Comparison of ENCODE assay signal across 8 cellular contexts in the genomic region with DNA sequence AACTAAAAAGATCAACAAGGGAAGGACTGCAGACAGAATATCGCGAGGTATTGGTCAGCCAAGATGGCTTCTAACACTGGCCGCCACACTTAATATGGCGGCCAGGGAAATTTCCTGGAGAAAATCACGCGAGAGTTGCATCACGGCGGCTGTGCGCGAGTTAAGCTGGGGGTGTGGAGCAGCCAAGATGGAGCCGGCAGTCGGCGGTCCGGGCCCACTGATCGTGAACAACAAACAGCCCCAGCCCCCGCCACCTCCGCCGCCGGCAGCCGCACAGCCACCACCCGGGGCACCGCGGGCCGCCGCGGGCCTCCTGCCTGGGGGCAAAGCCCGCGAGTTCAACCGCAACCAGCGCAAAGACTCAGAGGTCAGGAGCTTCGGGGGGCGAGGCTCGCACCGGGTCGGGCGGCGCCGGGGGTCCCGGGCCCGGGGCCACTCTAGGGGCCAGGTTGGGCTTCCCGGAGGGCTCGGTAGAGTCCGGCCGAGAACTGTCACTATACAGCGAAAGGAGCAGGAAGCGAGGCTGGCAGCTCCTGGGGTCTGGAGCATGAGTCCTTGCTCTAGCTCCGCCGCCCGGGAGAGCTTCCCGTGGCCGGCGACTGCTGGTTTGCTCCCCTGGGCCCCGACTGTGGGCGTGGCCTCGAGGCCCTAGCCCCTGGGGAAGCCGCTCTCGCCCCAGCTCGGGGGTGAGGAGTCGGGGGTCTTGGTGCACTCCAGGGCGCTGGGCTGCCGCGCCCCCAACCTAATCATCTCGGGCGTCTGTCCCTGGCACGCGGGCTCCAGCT. TPM values are rescaled to one million over a fixed set of nuclear protein-coding genes. Genes with fewer than 3 reads are reported as not detected.
DNase-seq lines count a peak whose midpoint lies in the region; ATAC-seq and TF ChIP-seq lines count a peak whose summit lies in the region.

A gene with protein sequence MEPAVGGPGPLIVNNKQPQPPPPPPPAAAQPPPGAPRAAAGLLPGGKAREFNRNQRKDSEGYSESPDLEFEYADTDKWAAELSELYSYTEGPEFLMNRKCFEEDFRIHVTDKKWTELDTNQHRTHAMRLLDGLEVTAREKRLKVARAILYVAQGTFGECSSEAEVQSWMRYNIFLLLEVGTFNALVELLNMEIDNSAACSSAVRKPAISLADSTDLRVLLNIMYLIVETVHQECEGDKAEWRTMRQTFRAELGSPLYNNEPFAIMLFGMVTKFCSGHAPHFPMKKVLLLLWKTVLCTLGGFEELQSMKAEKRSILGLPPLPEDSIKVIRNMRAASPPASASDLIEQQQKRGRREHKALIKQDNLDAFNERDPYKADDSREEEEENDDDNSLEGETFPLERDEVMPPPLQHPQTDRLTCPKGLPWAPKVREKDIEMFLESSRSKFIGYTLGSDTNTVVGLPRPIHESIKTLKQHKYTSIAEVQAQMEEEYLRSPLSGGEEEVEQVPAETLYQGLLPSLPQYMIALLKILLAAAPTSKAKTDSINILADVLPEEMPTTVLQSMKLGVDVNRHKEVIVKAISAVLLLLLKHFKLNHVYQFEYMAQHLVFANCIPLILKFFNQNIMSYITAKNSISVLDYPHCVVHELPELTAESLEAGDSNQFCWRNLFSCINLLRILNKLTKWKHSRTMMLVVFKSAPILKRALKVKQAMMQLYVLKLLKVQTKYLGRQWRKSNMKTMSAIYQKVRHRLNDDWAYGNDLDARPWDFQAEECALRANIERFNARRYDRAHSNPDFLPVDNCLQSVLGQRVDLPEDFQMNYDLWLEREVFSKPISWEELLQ (plus strand): TSS at position 174 of the 785 bp plus-strand sequence. CDS start 14 bp downstream, at position 188.

- H3K36me3 ChIP-seq in BLaER1 treated with 17β-estradiol and CSF1 and Interleukin-3, amounts not matched to agents 10 nM and 100 nM, result peaks cover 27 to 39% (median 31%) of the 10 kb centered on the region in 11 experiments
- peaks cover 0 to 17% (median 17%) of the 10 kb centered on the region in 4 donors for H3K36me3 ChIP-seq in liver (ENCODE audit: control insufficient read depth in 4 of 4, insufficient read depth in 3 of 4, low read depth in 1 of 4, low read length in 3 of 4)

- peak within 1 kb of the TSS; percentile 86 to 98 (median 95) for H3K4me2 ChIP-seq in BLaER1 treated with 17β-estradiol and CSF1 and Interleukin-3, amounts not matched to agents 10 nM and 100 nM

- DNase-seq in NCI-H748 treated with DMSO at 0.1 percent for 48 hours (lab: John Stamatoyannopoulos, UW), result peak; percentile 89
- peak; percentile 82 to 90 for DNase-seq in activated CD4-positive, alpha-beta T cell treated with anti-CD3 and anti-CD28 coated beads, Interleukin-2, amount 50 U/mL, for 24 hours (ENCODE audit: low read depth in 1 of 2, low spot score in 1 of 2)
- peak; percentile 96 to 97 for DNase-seq in dermis microvascular lymphatic vessel endothelial cell (ENCODE audit: low read depth in 2 of 2)
- DNase-seq in stimulated activated CD4-positive, alpha-beta T cell treated with anti-CD3 and anti-CD28 coated beads, Interleukin-4, amount 100 ng/mL, for 24 hours, result peak; percentile 92

- H3K4me1 ChIP-seq in BLaER1 treated with 17β-estradiol and CSF1 and Interleukin-3, amounts not matched to agents 10 nM and 100 nM, result peaks cover 29 to 53% (median 41%) of the 10 kb centered on the region in 10 experiments
- peaks cover 5 to 26% (median 17%) of the 10 kb centered on the region in 4 donors for H3K4me1 ChIP-seq in liver (ENCODE audit: control insufficient read depth in 4 of 4, insufficient read depth in 4 of 4, low read length in 3 of 4)

- WGBS in liver, result under 1% methylated on average over 66 of the region's 66 CpGs

- peak within 1 kb of the TSS; percentile 84 to 98 (median 90) for H3K4me3 ChIP-seq in BLaER1 treated with 17β-estradiol and CSF1 and Interleukin-3, amounts not matched to agents 10 nM and 100 nM
- H3K4me3 ChIP-seq in liver (ENCODE audit: low read depth in 1 of 3, low read length in 3 of 3), result peak within 1 kb of the TSS; percentile 85 to 97 (median 90)

- peak within 1 kb of the TSS; percentile 84 to 96 (median 92) for H3K27ac ChIP-seq in BLaER1 treated with 17β-estradiol and CSF1 and Interleukin-3, amounts not matched to agents 10 nM and 100 nM
- H3K27ac ChIP-seq in liver (ENCODE audit: low read depth in 1 of 2, low read length in 2 of 2), result peak within 1 kb of the TSS; percentile 76 to 78

- H3K27me3 ChIP-seq in BLaER1 treated with 17β-estradiol and CSF1 and Interleukin-3, amounts not matched to agents 10 nM and 100 nM, result no peaks in the 10 kb centered on the region
- H3K27me3 ChIP-seq in liver (ENCODE audit: control insufficient read depth in 4 of 4, insufficient read depth in 4 of 4, low read length in 3 of 4), result no peaks in the 10 kb centered on the region

- H4K20me1 ChIP-seq in BLaER1 treated with 17β-estradiol and CSF1 and Interleukin-3, amounts not matched to agents 10 nM and 100 nM, result peaks cover 0 to 46% (median 32%) of the 10 kb centered on the region in 11 experiments; a peak in 17 of 22 replicates

- H3K9me3 ChIP-seq in BLaER1 treated with 17β-estradiol and CSF1 and Interleukin-3, amounts not matched to agents 10 nM and 100 nM (replicated peaks in 1 of 11), result no peaks in the 10 kb centered on the region
- H3K9me3 ChIP-seq in liver (ENCODE audit: control insufficient read depth in 4 of 4, low read length in 3 of 4), result no peaks in the 10 kb centered on the region

- TF ChIP-seq RAD21 in liver (IDR thresholded peaks at IDR 0.05), result no peak

- peak within 1 kb of the TSS; percentile 93 to 98 (median 95) for H3K9ac ChIP-seq in BLaER1 treated with 17β-estradiol and CSF1 and Interleukin-3, amounts not matched to agents 10 nM and 100 nM
- H3K9ac ChIP-seq in liver (ENCODE audit: low read depth in 1 of 2, low read length in 2 of 2), result peak within 1 kb of the TSS; percentile 65 to 88

- ATAC-seq in GM19351 (IDR thresholded peaks at IDR 0.05; ENCODE audit: unreplicated experiment), result peak; percentile 92
- ATAC-seq in HG03521 (IDR thresholded peaks at IDR 0.05; ENCODE audit: unreplicated experiment), result peak; percentile 82

- TF ChIP-seq CTCF in liver (IDR thresholded peaks at IDR 0.05; ENCODE audit: low read depth, low read length, missing input control), result no peak

TF ChIP-seq in liver, 16 proteins besides CTCF, POLR2A, EP300 and RAD21 (continues in another document):
- TF ChIP-seq, protein P1, sequence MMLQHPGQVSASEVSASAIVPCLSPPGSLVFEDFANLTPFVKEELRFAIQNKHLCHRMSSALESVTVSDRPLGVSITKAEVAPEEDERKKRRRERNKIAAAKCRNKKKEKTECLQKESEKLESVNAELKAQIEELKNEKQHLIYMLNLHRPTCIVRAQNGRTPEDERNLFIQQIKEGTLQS (IDR thresholded peaks at IDR 0.05), result peak; percentile 96
- TF ChIP-seq, protein P2, sequence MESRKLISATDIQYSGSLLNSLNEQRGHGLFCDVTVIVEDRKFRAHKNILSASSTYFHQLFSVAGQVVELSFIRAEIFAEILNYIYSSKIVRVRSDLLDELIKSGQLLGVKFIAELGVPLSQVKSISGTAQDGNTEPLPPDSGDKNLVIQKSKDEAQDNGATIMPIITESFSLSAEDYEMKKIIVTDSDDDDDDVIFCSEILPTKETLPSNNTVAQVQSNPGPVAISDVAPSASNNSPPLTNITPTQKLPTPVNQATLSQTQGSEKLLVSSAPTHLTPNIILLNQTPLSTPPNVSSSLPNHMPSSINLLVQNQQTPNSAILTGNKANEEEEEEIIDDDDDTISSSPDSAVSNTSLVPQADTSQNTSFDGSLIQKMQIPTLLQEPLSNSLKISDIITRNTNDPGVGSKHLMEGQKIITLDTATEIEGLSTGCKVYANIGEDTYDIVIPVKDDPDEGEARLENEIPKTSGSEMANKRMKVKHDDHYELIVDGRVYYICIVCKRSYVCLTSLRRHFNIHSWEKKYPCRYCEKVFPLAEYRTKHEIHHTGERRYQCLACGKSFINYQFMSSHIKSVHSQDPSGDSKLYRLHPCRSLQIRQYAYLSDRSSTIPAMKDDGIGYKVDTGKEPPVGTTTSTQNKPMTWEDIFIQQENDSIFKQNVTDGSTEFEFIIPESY (IDR thresholded peaks at IDR 0.05), result peak; percentile 99
- peak in 1 of 2 donors; percentile 35 for TF ChIP-seq RXRA (IDR thresholded peaks at IDR 0.05)
- TF ChIP-seq FOXA1 (IDR thresholded peaks at IDR 0.05), result peak; percentile 79
- peak in 1 of 2 donors; percentile 44 for TF ChIP-seq EGR1 (IDR thresholded peaks at IDR 0.05; ENCODE audit: low read depth in 2 of 2)
- TF ChIP-seq, protein P3, sequence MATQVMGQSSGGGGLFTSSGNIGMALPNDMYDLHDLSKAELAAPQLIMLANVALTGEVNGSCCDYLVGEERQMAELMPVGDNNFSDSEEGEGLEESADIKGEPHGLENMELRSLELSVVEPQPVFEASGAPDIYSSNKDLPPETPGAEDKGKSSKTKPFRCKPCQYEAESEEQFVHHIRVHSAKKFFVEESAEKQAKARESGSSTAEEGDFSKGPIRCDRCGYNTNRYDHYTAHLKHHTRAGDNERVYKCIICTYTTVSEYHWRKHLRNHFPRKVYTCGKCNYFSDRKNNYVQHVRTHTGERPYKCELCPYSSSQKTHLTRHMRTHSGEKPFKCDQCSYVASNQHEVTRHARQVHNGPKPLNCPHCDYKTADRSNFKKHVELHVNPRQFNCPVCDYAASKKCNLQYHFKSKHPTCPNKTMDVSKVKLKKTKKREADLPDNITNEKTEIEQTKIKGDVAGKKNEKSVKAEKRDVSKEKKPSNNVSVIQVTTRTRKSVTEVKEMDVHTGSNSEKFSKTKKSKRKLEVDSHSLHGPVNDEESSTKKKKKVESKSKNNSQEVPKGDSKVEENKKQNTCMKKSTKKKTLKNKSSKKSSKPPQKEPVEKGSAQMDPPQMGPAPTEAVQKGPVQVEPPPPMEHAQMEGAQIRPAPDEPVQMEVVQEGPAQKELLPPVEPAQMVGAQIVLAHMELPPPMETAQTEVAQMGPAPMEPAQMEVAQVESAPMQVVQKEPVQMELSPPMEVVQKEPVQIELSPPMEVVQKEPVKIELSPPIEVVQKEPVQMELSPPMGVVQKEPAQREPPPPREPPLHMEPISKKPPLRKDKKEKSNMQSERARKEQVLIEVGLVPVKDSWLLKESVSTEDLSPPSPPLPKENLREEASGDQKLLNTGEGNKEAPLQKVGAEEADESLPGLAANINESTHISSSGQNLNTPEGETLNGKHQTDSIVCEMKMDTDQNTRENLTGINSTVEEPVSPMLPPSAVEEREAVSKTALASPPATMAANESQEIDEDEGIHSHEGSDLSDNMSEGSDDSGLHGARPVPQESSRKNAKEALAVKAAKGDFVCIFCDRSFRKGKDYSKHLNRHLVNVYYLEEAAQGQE (IDR thresholded peaks at IDR 0.05), result peak; percentile 29
- TF ChIP-seq GABPA (IDR thresholded peaks at IDR 0.05 in 1 of 2, conservative IDR thresholded peaks at IDR 0.05 in 1 of 2), result peak in 1 of 2 donors; percentile 78
- no peak for TF ChIP-seq HNF4G (IDR thresholded peaks at IDR 0.05)
- no peak for TF ChIP-seq TAF1 (conservative IDR thresholded peaks at IDR 0.05)
- TF ChIP-seq YY1 (IDR thresholded peaks at IDR 0.05), result peak; percentile 100
- peak; percentile 17 for TF ChIP-seq NR2F2 (IDR thresholded peaks at IDR 0.05)
- peak; percentile 35 to 58 for TF ChIP-seq JUND (IDR thresholded peaks at IDR 0.05)
- TF ChIP-seq FOXA2 (IDR thresholded peaks at IDR 0.05), result peak; percentile 84

RNA-seq across cellular contexts. Expression of the gene that starts here (rescaled TPM):
- total RNA-seq in dermis microvascular lymphatic vessel endothelial cell (31.1 and 46.3 TPM in 2 replicates), liver (10 to 100 TPM; 20.5 to 22.8 TPM)
- polyA plus RNA-seq in liver, result 1 to 10 TPM; 5.8 to 6.0 TPM

Comparison
In these comparisons a context has a peak if more than half of its experiments do, and no peak if none do; other contexts are left out.
1. Peak in every context shown above with its lines: DNase-seq, ATAC-seq, H3K4me3 ChIP-seq and H3K27ac ChIP-seq.